ENCODE assay signal across 8 cellular contexts in the genomic region with DNA sequence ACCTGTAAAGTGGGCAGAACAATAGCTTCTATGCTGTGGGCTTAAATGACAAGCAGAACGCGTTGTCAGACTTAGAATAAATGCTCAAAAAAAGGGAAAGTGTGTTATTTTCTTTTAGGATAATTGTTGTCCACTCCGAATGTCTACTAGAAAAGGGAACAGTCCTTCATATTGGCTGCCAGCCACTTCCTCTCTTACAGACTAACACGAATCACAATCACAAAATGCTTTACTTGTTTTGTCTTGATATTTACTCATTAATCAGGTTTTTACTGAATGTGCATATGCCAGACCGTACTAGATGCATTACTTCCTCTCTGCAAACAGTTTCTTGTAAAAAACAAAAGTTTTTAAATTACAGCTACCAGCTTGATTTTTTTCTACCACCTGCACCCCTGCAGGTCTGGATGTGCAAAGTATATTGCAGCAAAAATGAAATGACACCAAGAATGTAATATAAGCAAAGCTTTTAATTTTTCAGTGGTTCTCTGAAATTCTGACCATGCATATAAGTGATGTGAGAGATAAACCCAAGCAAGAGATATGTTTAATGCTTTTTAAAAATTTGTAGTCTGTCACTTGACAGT. TPM values are rescaled to one million over a fixed set of nuclear protein-coding genes. Genes with fewer than 3 reads are reported as not detected.
DNase-seq lines count a peak whose midpoint lies in the region; ATAC-seq and TF ChIP-seq lines count a peak whose summit lies in the region.

No MANE protein-coding gene starts in this region.

- H3K9ac ChIP-seq in SK-N-MC (ENCODE audit: insufficient read length) = peak overlapping the region; percentile 86
- peak overlapping the region; percentile 93 for H3K9ac ChIP-seq in fibroblast of lung (ENCODE audit: insufficient read depth, low read length)
- H3K9ac ChIP-seq in skeletal muscle satellite cell (ENCODE audit: low read depth, low read length) = peak overlapping the region; percentile 93

- ATAC-seq in HG02642 (IDR thresholded peaks at IDR 0.05; ENCODE audit: poor library complexity, unreplicated experiment) = no peak

- TF ChIP-seq CTCF in fibroblast of lung (conservative IDR thresholded peaks at IDR 0.05 in 1 of 2, IDR thresholded peaks at IDR 0.05 in 1 of 2; ENCODE audit: low read depth in 1 of 2, low read length in 2 of 2) = no peak

- H3K36me3 ChIP-seq in SK-N-MC (ENCODE audit: insufficient read depth, low read length) (peaks cover 9% of the 10 kb centered on the region; the same call in 1 of the 2 replicates), fibroblast of lung (ENCODE audit: control insufficient read depth, insufficient read depth, low read length) (no peaks in the 10 kb centered on the region), skeletal muscle satellite cell (ENCODE audit: insufficient read depth, low read length) (peaks cover 4% of the 10 kb centered on the region)

- H3K4me1 ChIP-seq in fibroblast of lung (ENCODE audit: control insufficient read depth, extremely low read depth, insufficient read depth, low read length) (no peaks in the 10 kb centered on the region), skeletal muscle satellite cell (ENCODE audit: control insufficient read depth, insufficient read depth, low read length) (peaks cover 16% of the 10 kb centered on the region)

- peak overlapping the region; percentile 96 for H3K4me3 ChIP-seq in SK-N-MC
- H3K4me3 ChIP-seq in fibroblast of lung (replicated peaks in 1 of 4; ENCODE audit: control extremely low read depth in 1 of 4, insufficient read depth in 1 of 4, low read depth in 3 of 4, low read length in 4 of 4) = peak overlapping the region; percentile 94 to 98 (median 97)
- H3K4me3 ChIP-seq in skeletal muscle satellite cell (ENCODE audit: low read length) = peak overlapping the region; percentile 92

- DNase-seq in DMS53 (lab: John Stamatoyannopoulos, UW) (peak; percentile 39), DMS53 treated with DMSO at 0.1 percent for 48 hours (lab: John Stamatoyannopoulos, UW; ENCODE audit: unreplicated experiment) (no peak), SK-N-MC (ENCODE audit: low read depth, low spot score) (no peak), fibroblast of lung (ENCODE audit: low read depth in 2 of 2) (no peak), COLO829 (ENCODE audit: low spot score) (no peak)
- DNase-seq in activated CD4-positive, CD25-positive, alpha-beta regulatory T cell treated with anti-CD3 and anti-CD28 coated beads, Interleukin-2, amount 50 U/mL, for 72 hours = no peak

- peaks cover 29% of the 10 kb centered on the region for H3K79me2 ChIP-seq in fibroblast of lung (ENCODE audit: control insufficient read depth, insufficient read depth, low read length)

- H3K27ac ChIP-seq in SK-N-MC (no peak overlapping the region), fibroblast of lung (ENCODE audit: insufficient read depth, low read length) (peak overlapping the region; percentile 93)

- H3K27me3 ChIP-seq in fibroblast of lung (ENCODE audit: control insufficient read depth, insufficient read depth, low read length) = no peaks in the 10 kb centered on the region
- H3K27me3 ChIP-seq in skeletal muscle satellite cell (ENCODE audit: control insufficient read depth, insufficient read depth, low read length) = no peaks in the 10 kb centered on the region

- H3K4me2 ChIP-seq in fibroblast of lung (ENCODE audit: extremely low read depth, insufficient read depth, low read length) (peak overlapping the region; percentile 90), skeletal muscle satellite cell (ENCODE audit: low read length) (peak overlapping the region; percentile 86)

- no peaks in the 10 kb centered on the region for H4K20me1 ChIP-seq in fibroblast of lung (ENCODE audit: control insufficient read depth, extremely low read depth, insufficient read depth, low read length)

- H3K9me3 ChIP-seq in SK-N-MC (ENCODE audit: low read depth, low read length) (no peaks in the 10 kb centered on the region), fibroblast of lung (ENCODE audit: control insufficient read depth, insufficient read depth, low read depth, low read length) (no peaks in the 10 kb centered on the region), skeletal muscle satellite cell (replicated peaks; ENCODE audit: low read length) (no peaks in the 10 kb centered on the region)

- H2AFZ ChIP-seq in fibroblast of lung (ENCODE audit: low read length) = peak overlapping the region; percentile 89

RNA-seq across cellular contexts. Expression of a gene that starts 0.8 kb away (rescaled TPM):
- 11.4 and 11.8 TPM in 2 replicates for total RNA-seq in fibroblast of lung
- 9.6 and 12.1 TPM in 2 replicates for polyA plus RNA-seq in fibroblast of lung
- 4.5 and 5.0 TPM in 2 replicates for polyA plus RNA-seq in fibroblast of lung (2012)
- 8.2 and 9.3 TPM in 2 replicates for polyA minus RNA-seq in fibroblast of lung (ENCODE audit: low replicate concordance)
- 7.2 and 7.6 TPM in 2 replicates for total RNA-seq in skeletal muscle satellite cell (2012; rRNA removed)

RNA-seq across cellular contexts. Expression of a gene that starts 36.8 kb away (rescaled TPM):
- 15.2 and 21.3 TPM in 2 replicates for total RNA-seq in fibroblast of lung
- 34.5 and 45.5 TPM in 2 replicates for polyA plus RNA-seq in fibroblast of lung
- polyA plus RNA-seq in fibroblast of lung (2012) = 17.5 and 25.6 TPM in 2 replicates
- 21.0 and 22.0 TPM in 2 replicates for polyA minus RNA-seq in fibroblast of lung (ENCODE audit: low replicate concordance)
- 12.7 and 13.7 TPM in 2 replicates for total RNA-seq in skeletal muscle satellite cell (2012; rRNA removed)
